ENCODE assay signal across 21 cellular contexts in the genomic region with DNA sequence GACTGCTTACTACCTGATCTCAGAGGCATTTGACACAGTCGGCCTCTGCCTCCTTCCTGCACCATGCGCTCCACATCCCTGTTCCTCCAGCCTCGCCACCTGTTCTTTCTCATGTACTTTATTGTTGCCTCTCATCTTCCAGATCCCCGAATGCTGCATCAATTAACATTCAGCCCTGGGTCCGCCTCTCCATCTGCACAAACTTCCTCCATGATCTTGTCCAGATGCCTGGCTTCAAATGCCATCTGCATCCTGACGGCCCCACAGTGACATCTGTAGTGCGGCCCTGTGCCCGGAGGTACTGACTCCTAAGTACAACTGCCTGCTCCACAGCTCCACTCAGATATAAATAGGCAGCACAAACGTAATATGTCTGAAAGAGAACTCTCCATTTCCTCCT.
"Had no signal": no experiment of that assay in that cellular context is flagged by ENCODE, and none has a peak within 500 bp of the region (broad histone marks: within the 10 kb centered on the region; RNA-seq: fewer than 3 reads in every experiment).

No MANE protein-coding gene starts in this region.

- H3K27me3 ChIP-seq: ovary had no signal

- H3K36me3 ChIP-seq: ovary had no signal

- H3K9me3 Mint-ChIP-seq: activated CD4-positive, alpha-beta T cell treated with anti-CD3 and anti-CD28 coated beads, Interleukin-2, amount 10 ng/mL, durations not matched to agents 24 days and 14 days; activated CD8-positive, alpha-beta T cell treated with anti-CD3 and anti-CD28 coated beads for 36 hours; activated naive CD8-positive, alpha-beta T cell treated with anti-CD3 and anti-CD28 coated beads for 36 hours; activated T-helper 17 cell treated with anti-CD3 and anti-CD28 coated beads, Interleukin-2, amount 50 U/mL, for 72 hours; naive thymus-derived CD8-positive, alpha-beta T cell; stimulated activated naive CD8-positive, alpha-beta T cell treated with anti-CD3 and anti-CD28 coated beads, Interleukin-15, amount 100 ng/mL, for 72 hours had no signal

- H3K4me3 Mint-ChIP-seq: activated CD4-positive, alpha-beta T cell treated with anti-CD3 and anti-CD28 coated beads, Interleukin-2, amount 10 ng/mL, durations not matched to agents 24 days and 14 days; activated CD8-positive, alpha-beta T cell treated with anti-CD3 and anti-CD28 coated beads for 36 hours; activated naive CD8-positive, alpha-beta T cell treated with anti-CD3 and anti-CD28 coated beads for 36 hours; activated T-helper 17 cell treated with anti-CD3 and anti-CD28 coated beads, Interleukin-2, amount 50 U/mL, for 72 hours; endodermal cell; naive thymus-derived CD8-positive, alpha-beta T cell; stimulated activated naive CD8-positive, alpha-beta T cell treated with anti-CD3 and anti-CD28 coated beads, Interleukin-15, amount 100 ng/mL, for 72 hours had no signal

- H3K27ac Mint-ChIP-seq: activated CD4-positive, alpha-beta T cell treated with anti-CD3 and anti-CD28 coated beads, Interleukin-2, amount 10 ng/mL, durations not matched to agents 24 days and 14 days; activated CD8-positive, alpha-beta T cell treated with anti-CD3 and anti-CD28 coated beads for 36 hours; activated naive CD8-positive, alpha-beta T cell treated with anti-CD3 and anti-CD28 coated beads for 36 hours; activated T-helper 17 cell treated with anti-CD3 and anti-CD28 coated beads, Interleukin-2, amount 50 U/mL, for 72 hours; endodermal cell; naive thymus-derived CD8-positive, alpha-beta T cell; stimulated activated naive CD8-positive, alpha-beta T cell treated with anti-CD3 and anti-CD28 coated beads, Interleukin-15, amount 100 ng/mL, for 72 hours had no signal

- H3K4me3 ChIP-seq: ovary, psoas muscle, smooth muscle cell had no signal

- DNase-seq: activated CD4-positive, alpha-beta T cell treated with anti-CD3 and anti-CD28 coated beads, Interleukin-2, amount 10 ng/mL, durations not matched to agents 24 days and 14 days; activated CD8-positive, alpha-beta T cell treated with anti-CD3 and anti-CD28 coated beads for 36 hours; activated naive CD4-positive, alpha-beta T cell; activated naive CD8-positive, alpha-beta T cell treated with anti-CD3 and anti-CD28 coated beads for 36 hours; activated T-cell treated with anti-CD3 and anti-CD28 coated beads, Interleukin-2, amount 50 U/mL, for 1 hour; amygdala; caudate nucleus; endodermal cell; foreskin melanocyte; mesendoderm; naive thymus-derived CD8-positive, alpha-beta T cell; ovary; psoas muscle; stimulated activated CD4-positive, alpha-beta T cell treated with anti-CD3 and anti-CD28 coated beads, Interleukin-4, amount 100 ng/mL, for 1 hour; stimulated activated naive CD8-positive, alpha-beta T cell treated with anti-CD3 and anti-CD28 coated beads, Interleukin-15, amount 100 ng/mL, for 72 hours; T-helper 9 cell; trophoblast cell had no signal

- H3K4me2 ChIP-seq: smooth muscle cell had no signal

- H3K4me1 Mint-ChIP-seq: activated CD4-positive, alpha-beta T cell treated with anti-CD3 and anti-CD28 coated beads, Interleukin-2, amount 10 ng/mL, durations not matched to agents 24 days and 14 days; activated naive CD8-positive, alpha-beta T cell treated with anti-CD3 and anti-CD28 coated beads for 36 hours; activated T-helper 17 cell treated with anti-CD3 and anti-CD28 coated beads, Interleukin-2, amount 50 U/mL, for 72 hours; stimulated activated naive CD8-positive, alpha-beta T cell treated with anti-CD3 and anti-CD28 coated beads, Interleukin-15, amount 100 ng/mL, for 72 hours had no signal

- H3K27ac ChIP-seq: epithelial cell of prostate, ovary, psoas muscle had no signal

- ATAC-seq: activated CD8-positive, alpha-beta T cell treated with anti-CD3 and anti-CD28 coated beads for 36 hours; activated T-helper 17 cell treated with anti-CD3 and anti-CD28 coated beads, Interleukin-2, amount 50 U/mL, for 72 hours; naive thymus-derived CD8-positive, alpha-beta T cell; psoas muscle; sciatic nerve; stimulated activated naive CD8-positive, alpha-beta T cell treated with anti-CD3 and anti-CD28 coated beads, Interleukin-15, amount 100 ng/mL, for 72 hours had no signal

- H3K36me3 Mint-ChIP-seq: activated naive CD8-positive, alpha-beta T cell treated with anti-CD3 and anti-CD28 coated beads for 36 hours; naive thymus-derived CD8-positive, alpha-beta T cell had no signal

- H3K9me3 ChIP-seq: ovary, psoas muscle had no signal

- H3K27me3 Mint-ChIP-seq: activated CD8-positive, alpha-beta T cell treated with anti-CD3 and anti-CD28 coated beads for 36 hours; activated naive CD8-positive, alpha-beta T cell treated with anti-CD3 and anti-CD28 coated beads for 36 hours; activated T-helper 17 cell treated with anti-CD3 and anti-CD28 coated beads, Interleukin-2, amount 50 U/mL, for 72 hours; stimulated activated naive CD8-positive, alpha-beta T cell treated with anti-CD3 and anti-CD28 coated beads, Interleukin-15, amount 100 ng/mL, for 72 hours had no signal

- H3K4me1 ChIP-seq: psoas muscle had no signal
